25 cellular contexts compared by ENCODE assay signal in genomic region chr22:27685515-27685914, GRCh38.
DNase-seq lines count a peak whose midpoint lies in the region; TF ChIP-seq lines count a peak whose summit lies in the region.
"Had no signal": no experiment of that assay in that cellular context is flagged by ENCODE, and none has a peak within 500 bp of the region (broad histone marks: within the 10 kb centered on the region; RNA-seq: fewer than 3 reads in every experiment).

No MANE protein-coding gene starts in this region.

- H3K27me3 ChIP-seq in adrenal gland (no peaks in the 10 kb centered on the region), endodermal cell (ENCODE audit: control insufficient read depth, insufficient read depth, low read length, poor library complexity, severe bottlenecking) (no peaks in the 10 kb centered on the region), layer of hippocampus (ENCODE audit: control insufficient read depth, insufficient read depth, low read length) (no peaks in the 10 kb centered on the region)
- H3K27me3 ChIP-seq: BLaER1, sigmoid colon, thyroid gland had no signal

- 79 to 92% (median 91%) methylated on average over 3 to 5 of the region's 5 CpGs for WGBS in adrenal gland, 4 donors
- 94 to 95% methylated on average over 3 to 5 of the region's 5 CpGs for WGBS in endodermal cell (ENCODE audit: insufficient coverage in 1 of 2, insufficient read length in 1 of 2), 2 experiments

- no peaks in the 10 kb centered on the region for H3K9me3 Mint-ChIP-seq in endodermal cell
- H3K9me3 Mint-ChIP-seq: activated naive CD4-positive, alpha-beta T cell treated with anti-CD3 and anti-CD28 coated beads, Interleukin-2, amount 10 ng/mL, durations not matched to agents 7 days and 5 days; memory B cell had no signal

- peak overlapping the region; percentile 10 for H3K27ac Mint-ChIP-seq in endodermal cell
- H3K27ac Mint-ChIP-seq: activated B cell treated with CpG ODN at 0.5 μM for 24 hours; activated naive CD4-positive, alpha-beta T cell treated with anti-CD3 and anti-CD28 coated beads, Interleukin-2, amount 10 ng/mL, durations not matched to agents 7 days and 5 days; memory B cell had no signal

- no peak for TF ChIP-seq POLR2A in adrenal gland (IDR thresholded peaks at IDR 0.05)

- H3K36me3 Mint-ChIP-seq in endodermal cell (ENCODE audit: low read depth): peaks cover 15% of the 10 kb centered on the region
- H3K36me3 Mint-ChIP-seq: activated naive CD4-positive, alpha-beta T cell treated with anti-CD3 and anti-CD28 coated beads, Interleukin-2, amount 10 ng/mL, durations not matched to agents 7 days and 5 days; memory B cell had no signal

- H3K4me1 ChIP-seq in adrenal gland (replicated peaks in 1 of 2) (peaks cover 5 to 14% of the 10 kb centered on the region in 2 donors), endodermal cell (ENCODE audit: control insufficient read depth, insufficient read depth, low read length) (no peaks in the 10 kb centered on the region)

- no peak overlapping the region for H3K4me3 Mint-ChIP-seq in endodermal cell
- H3K4me3 Mint-ChIP-seq: activated B cell treated with CpG ODN at 0.5 μM for 24 hours; activated naive CD4-positive, alpha-beta T cell treated with anti-CD3 and anti-CD28 coated beads, Interleukin-2, amount 10 ng/mL, durations not matched to agents 7 days and 5 days; memory B cell had no signal

- H3K27ac ChIP-seq in adrenal gland (no peak overlapping the region), endodermal cell (ENCODE audit: low read depth, low read length) (no peak overlapping the region), layer of hippocampus (ENCODE audit: low read depth, low read length) (peak overlapping the region; percentile 91), temporal lobe (ENCODE audit: low read depth, low read length) (peak overlapping the region; percentile 94)
- H3K27ac ChIP-seq: BLaER1, thyroid gland had no signal

- no peak overlapping the region for H3K9ac ChIP-seq in endodermal cell (ENCODE audit: extremely low read depth, low read length, poor library complexity, severe bottlenecking)
- H3K9ac ChIP-seq: BLaER1 had no signal

- TF ChIP-seq CTCF in adrenal gland (IDR thresholded peaks at IDR 0.05) (no peak), endodermal cell (conservative IDR thresholded peaks at IDR 0.05) (no peak)

- no peaks in the 10 kb centered on the region for H3K27me3 Mint-ChIP-seq in endodermal cell (ENCODE audit: insufficient read depth)
- H3K27me3 Mint-ChIP-seq: activated B cell treated with CpG ODN at 0.5 μM for 24 hours; activated naive CD4-positive, alpha-beta T cell treated with anti-CD3 and anti-CD28 coated beads, Interleukin-2, amount 10 ng/mL, durations not matched to agents 7 days and 5 days had no signal

- H3K36me3 ChIP-seq in adrenal gland (replicated peaks in 1 of 2): no peaks in the 10 kb centered on the region
- H3K36me3 ChIP-seq in endodermal cell (ENCODE audit: control insufficient read depth, insufficient read depth, low read length): no peaks in the 10 kb centered on the region
- H3K36me3 ChIP-seq: BLaER1, sigmoid colon, thyroid gland had no signal

- H3K4me3 ChIP-seq in adrenal gland (no peak overlapping the region), endodermal cell (ENCODE audit: low read length) (no peak overlapping the region)
- H3K4me3 ChIP-seq: BLaER1, sigmoid colon, thyroid gland had no signal

- DNase-seq in adrenal gland (peak; percentile 27 to 76 (median 47)), endodermal cell (no peak), CD1c-positive myeloid dendritic cell (ENCODE audit: extremely low spot score) (no peak), iPS-NIHi11 (ENCODE audit: low spot score) (no peak), Ammon's horn (ENCODE audit: low spot score) (no peak), NCI-H510A (lab: John Stamatoyannopoulos, UW) (no peak)
- DNase-seq: activated B cell treated with CpG ODN at 0.5 μM for 24 hours; activated CD4-positive, alpha-beta T cell treated with anti-CD3 and anti-CD28 coated beads, Interleukin-2, amount 50 U/mL, for 1 hour; activated naive CD4-positive, alpha-beta T cell treated with anti-CD3 and anti-CD28 coated beads, Interleukin-2, amount 10 ng/mL, durations not matched to agents 7 days and 5 days; central memory CD4-positive, alpha-beta T cell; DMS53; effector CD8-positive, alpha-beta T cell; head of caudate nucleus; NCI-H1092; NCI-H187 treated with DMSO at 0.1 percent for 48 hours; NCI-H526 treated with DMSO at 0.1 percent for 48 hours; SIG-M5; sigmoid colon; stimulated activated CD4-positive, alpha-beta T cell treated with anti-CD3 and anti-CD28 coated beads, Interleukin-15, amount 100 ng/mL, for 24 hours; stimulated activated naive CD4-positive, alpha-beta T cell had no signal

- peaks cover 18% of the 10 kb centered on the region for H3K4me1 Mint-ChIP-seq in endodermal cell
- H3K4me1 Mint-ChIP-seq: activated B cell treated with CpG ODN at 0.5 μM for 24 hours; activated naive CD4-positive, alpha-beta T cell treated with anti-CD3 and anti-CD28 coated beads, Interleukin-2, amount 10 ng/mL, durations not matched to agents 7 days and 5 days; memory B cell had no signal

- H3K9me3 ChIP-seq in adrenal gland (replicated peaks in 1 of 3) (no peaks in the 10 kb centered on the region), endodermal cell (ENCODE audit: control insufficient read depth, low read length) (no peaks in the 10 kb centered on the region)
- H3K9me3 ChIP-seq: sigmoid colon, thyroid gland had no signal

- intact Hi-C loops in adrenal gland (cut with DNase I): no loop called here

Comparison
In these comparisons a context has a peak if more than half of its experiments do, and no peak if none do; other contexts are left out.
1. DNase-seq: peak in adrenal gland (7 of 7); none in endodermal cell (single experiment), CD1c-positive myeloid dendritic cell (single experiment), iPS-NIHi11 (single experiment), Ammon's horn (single experiment) and NCI-H510A (single experiment).
2. H3K27ac ChIP-seq: peak in layer of hippocampus (single experiment) and temporal lobe (single experiment); none in adrenal gland (0 of 5) and endodermal cell (single experiment).